Comparison of ENCODE assay signal across 22 cellular contexts in the genomic region with DNA sequence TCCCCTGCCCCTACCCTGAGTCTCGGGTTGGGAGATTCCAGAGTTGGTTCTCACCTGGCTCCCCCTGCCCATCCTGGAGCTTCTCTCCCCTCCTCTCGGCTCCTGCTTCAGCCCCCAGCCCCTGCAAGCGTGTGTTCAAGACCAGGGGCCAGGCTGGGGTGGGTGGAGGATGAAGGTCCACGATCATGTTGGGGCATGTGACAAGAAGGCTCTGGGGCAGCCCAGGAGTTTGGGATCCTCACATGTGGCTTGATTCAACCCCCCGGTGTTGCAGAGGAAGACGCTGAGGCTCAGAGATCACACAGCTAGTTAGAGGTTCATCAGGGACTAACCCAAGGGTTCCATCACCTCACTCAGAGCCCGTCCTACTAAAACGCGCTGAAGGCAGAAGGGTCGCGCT. TPM values are rescaled to one million over a fixed set of nuclear protein-coding genes. Genes with fewer than 3 reads are reported as not detected.
A peak's percentile ranks its signal among the peaks of the same experiment; 100 is the strongest.
DNase-seq lines count a peak whose midpoint lies in the region; ATAC-seq, FAIRE-seq and TF ChIP-seq lines count a peak whose summit lies in the region.
"Had no signal": no experiment of that assay in that cellular context is flagged by ENCODE, and none has a peak within 500 bp of the region (broad histone marks: within the 10 kb centered on the region; RNA-seq: fewer than 3 reads in every experiment).

No MANE protein-coding gene starts in this region.

- H3K9ac ChIP-seq in H1 (replicated peaks in 1 of 4; ENCODE audit: extremely low read depth in 1 of 4, low read depth in 3 of 4, low read length in 3 of 4), result no peak overlapping the region
- H3K9ac ChIP-seq: BLaER1 had no signal

- no peak overlapping the region; the same call in 1 of the 2 replicates for H4K8ac ChIP-seq in H1 (ENCODE audit: extremely low read depth, insufficient read depth, low read length)

- H3K79me1 ChIP-seq in H1 (ENCODE audit: low read depth, low read length), result no peaks in the 10 kb centered on the region; the same call in 1 of the 2 replicates

- H3K4me1 Mint-ChIP-seq in GM23338, result peaks cover 16% of the 10 kb centered on the region
- H3K4me1 Mint-ChIP-seq in CD4-positive, alpha-beta T cell (ENCODE audit: low read depth), result no peaks in the 10 kb centered on the region
- no peaks in the 10 kb centered on the region for H3K4me1 Mint-ChIP-seq in activated naive CD8-positive, alpha-beta T cell treated with anti-CD3 and anti-CD28 coated beads for 36 hours
- H3K4me1 Mint-ChIP-seq: IgD-negative memory B cell had no signal

- no peak overlapping the region for H2BK20ac ChIP-seq in H1 (ENCODE audit: low read length)

- TF ChIP-seq CTCF in GM23338 (conservative IDR thresholded peaks at IDR 0.05; ENCODE audit: low read depth in 2 of 2) (no peak), H1 (IDR thresholded peaks at IDR 0.05; ENCODE audit: control extremely low read depth in 1 of 3, insufficient read depth in 1 of 3, low read depth in 1 of 3, low read length in 3 of 3) (no peak), spleen (IDR thresholded peaks at IDR 0.05 in 8 of 11, conservative IDR thresholded peaks at IDR 0.05 in 3 of 11) (no peak)
- TF ChIP-seq CTCF in CD4-positive, alpha-beta T cell (IDR thresholded peaks at IDR 0.05), result no peak

- POLR2A ChIA-PET in H1 (lab: Charles Lee; ENCODE audit: partially characterized antibody), result interaction anchor here (2.1 kb wide), 1 partner anchor 14 kb away, joined by 8 read pairs; no protein-coding TSS in a partner anchor
- POLR2A ChIA-PET in CD4-positive, alpha-beta T cell (lab: Charles Lee), result no interaction called here

- no peak overlapping the region for H3K56ac ChIP-seq in H1 (replicated peaks; ENCODE audit: insufficient read length, low read depth, low read length)

- TF ChIP-seq POLR2A in H1 (IDR thresholded peaks at IDR 0.05; ENCODE audit: control extremely low read depth in 1 of 2, low read depth in 2 of 2, low read length in 2 of 2) (no peak), spleen (IDR thresholded peaks at IDR 0.05) (no peak)

- peaks cover 9% of the 10 kb centered on the region for H3F3A ChIP-seq in GM23338 (replicated peaks; ENCODE audit: low read depth)

- H2BK12ac ChIP-seq in H1 (ENCODE audit: low read depth, low read length), result 0 out of 2 replicates have a peak overlapping the region, but pooled peaks have one; percentile 27

- no peak overlapping the region for H4K5ac ChIP-seq in H1 (ENCODE audit: insufficient read length, low read depth, low read length)

- no peaks in the 10 kb centered on the region for H3K9me2 ChIP-seq in GM23338 (ENCODE audit: insufficient read depth)

- ATAC-seq in GM23338, result no peak
- no peak for ATAC-seq in CD4-positive, alpha-beta T cell (ENCODE audit: poor library complexity)
- ATAC-seq: A549; CD8-positive, alpha-beta T cell; GM12878 had no signal

- no peak overlapping the region for H3K23ac ChIP-seq in H1 (ENCODE audit: insufficient read length)

- DNase-seq in GM23338 (ENCODE audit: low spot score), result no peak
- DNase-seq in H7, result peak; percentile 25
- no peak for DNase-seq in H1 (ENCODE audit: low read depth in 1 of 2, low spot score in 2 of 2)
- peak; percentile 42 for DNase-seq in spleen
- no peak for DNase-seq in activated CD4-positive, alpha-beta T cell treated with anti-CD3 and anti-CD28 coated beads for 1 hour
- DNase-seq in CD4-positive, alpha-beta T cell, result no peak
- DNase-seq in activated naive CD8-positive, alpha-beta T cell treated with anti-CD3 and anti-CD28 coated beads for 36 hours, result no peak
- no peak for DNase-seq in NCI-H524 treated with DMSO at 0.1 percent for 48 hours (lab: John Stamatoyannopoulos, UW)
- DNase-seq: CD8-positive, alpha-beta T cell; DMS 273 treated with DMSO at 0.1 percent for 48 hours; DND-41; EL; HCEC 1CT; KG1 had no signal

- H3K79me2 ChIP-seq in GM23338 (replicated peaks; ENCODE audit: insufficient read depth), result no peaks in the 10 kb centered on the region
- no peaks in the 10 kb centered on the region for H3K79me2 ChIP-seq in H1 (ENCODE audit: control insufficient read depth in 1 of 2, insufficient read depth in 2 of 2, low read length in 2 of 2)

- CTCF ChIA-PET in H1 (lab: Charles Lee; ENCODE audit: partially characterized antibody), result interaction anchor here (1.0 to 1.5 kb wide), 3 partner anchors 9 to 17 kb away, joined by 3 to 8 read pairs (median 3); no protein-coding TSS in a partner anchor
- CTCF ChIA-PET in CD4-positive, alpha-beta T cell (lab: Charles Lee), result no interaction called here

- H3K27ac ChIP-seq in GM23338 (ENCODE audit: low read depth) (no peak overlapping the region), H1 (ENCODE audit: low read depth, low read length) (no peak overlapping the region), spleen (no peak overlapping the region)
- H3K27ac ChIP-seq in CD4-positive, alpha-beta T cell (ENCODE audit: low read depth, low read length), result no peak overlapping the region
- H3K27ac ChIP-seq: A549, BLaER1 had no signal

- H3K4me3 ChIP-seq in GM23338, result no peak overlapping the region
- no peak overlapping the region for H3K4me3 ChIP-seq in H7 (ENCODE audit: insufficient read depth, low read depth, low read length)
- no peak overlapping the region for H3K4me3 ChIP-seq in H1 (ENCODE audit: extremely low read depth in 1 of 4, insufficient read depth in 2 of 4, low read depth in 3 of 4, low read length in 4 of 4)
- H3K4me3 ChIP-seq in spleen, result no peak overlapping the region
- H3K4me3 ChIP-seq: A549, BLaER1, GM12878 had no signal

- H3K27me3 Mint-ChIP-seq in GM23338 (ENCODE audit: insufficient read depth, low read depth, poor library complexity), result peaks cover 14% of the 10 kb centered on the region
- peaks cover 39% of the 10 kb centered on the region for H3K27me3 Mint-ChIP-seq in CD4-positive, alpha-beta T cell
- peaks cover 28% of the 10 kb centered on the region for H3K27me3 Mint-ChIP-seq in activated naive CD8-positive, alpha-beta T cell treated with anti-CD3 and anti-CD28 coated beads for 36 hours

- no peak overlapping the region for H3K14ac ChIP-seq in H1 (ENCODE audit: insufficient read length)

- no peak overlapping the region for H3K27ac Mint-ChIP-seq in GM23338
- H3K27ac Mint-ChIP-seq in CD4-positive, alpha-beta T cell, result no peak overlapping the region
- H3K27ac Mint-ChIP-seq in activated naive CD8-positive, alpha-beta T cell treated with anti-CD3 and anti-CD28 coated beads for 36 hours, result no peak overlapping the region
- H3K27ac Mint-ChIP-seq: CD14-positive monocyte; CD8-positive, alpha-beta T cell; IgD-negative memory B cell had no signal

- H2AK5ac ChIP-seq in H1 (ENCODE audit: low read depth, low read length), result no peak overlapping the region

- no peaks in the 10 kb centered on the region for H3K23me2 ChIP-seq in H1 (ENCODE audit: low read depth, low read length)

- intact Hi-C loops in spleen (cut with DNase I; ENCODE audit: low total_unique reads), result no loop called here
- intact Hi-C loops in CD4-positive, alpha-beta T cell (cut with DNase I, micrococcal nuclease), result no loop called here

- no peak for TF ChIP-seq EP300 in H1 (IDR thresholded peaks at IDR 0.05; ENCODE audit: borderline replicate concordance in 1 of 2, low read depth in 2 of 2, low read length in 2 of 2)

- H2BK15ac ChIP-seq in H1 (ENCODE audit: low read length), result 0 out of 2 replicates have a peak overlapping the region, but pooled peaks have one; percentile 72

- H3K36me3 ChIP-seq in GM23338 (ENCODE audit: insufficient read depth) (no peaks in the 10 kb centered on the region), H7 (replicated peaks; ENCODE audit: control insufficient read depth, insufficient read depth, low read length) (no peaks in the 10 kb centered on the region), H1 (ENCODE audit: control insufficient read depth in 2 of 4, insufficient read depth in 4 of 4, low read length in 3 of 4) (no peaks in the 10 kb centered on the region), spleen (no peaks in the 10 kb centered on the region)
- H3K36me3 ChIP-seq: BLaER1 had no signal

- no peak for FAIRE-seq in H1 (lab: Jason Lieb, UNC)
- FAIRE-seq: A549, GM12878, HTR-8/SVneo had no signal

- peaks cover 15% of the 10 kb centered on the region for H3K4me1 ChIP-seq in GM23338 (ENCODE audit: insufficient read depth)
- H3K4me1 ChIP-seq in H1 (replicated peaks in 1 of 4; ENCODE audit: control insufficient read depth in 3 of 4, insufficient read depth in 4 of 4, low read length in 3 of 4), result peaks cover 0 to 2% (median under 1%) of the 10 kb centered on the region in 4 experiments; a peak in 3 of 7 replicates
- H3K4me1 ChIP-seq in spleen, result peaks cover 0 to 3% (median 1%) of the 10 kb centered on the region in 6 donors

- no peak overlapping the region for H4K91ac ChIP-seq in H1 (replicated peaks; ENCODE audit: insufficient read length, low read length)

- peak overlapping the region; percentile 72; the same call in 1 of the 2 replicates for H2AFZ ChIP-seq in GM23338
- H2AFZ ChIP-seq in H1 (ENCODE audit: low read length), result no peak overlapping the region

- H2BK120ac ChIP-seq in H1 (replicated peaks; ENCODE audit: low read depth, low read length), result no peak overlapping the region

- WGBS in H1 (ENCODE audit: extremely low coverage in 1 of 2, insufficient coverage in 1 of 2, insufficient read length in 1 of 2, insufficient replicate concordance in 2 of 2, low coverage in 1 of 2, low lambda C conversion rate in 2 of 2, missing lambda C conversion rate in 1 of 2), 2 experiments, result 81% methylated on average over 11 of the region's 11 CpGs; no CpG with 5 or more reads in 1 of the 2 experiments
- WGBS in spleen, 5 donors, result 73 to 85% (median 78%) methylated on average over 11 of the region's 11 CpGs

- H3K9me3 ChIP-seq in H1 (ENCODE audit: insufficient read depth in 2 of 2, low read depth in 1 of 2, low read length in 1 of 2) (0 out of 4 replicates have a peak, but pooled peaks cover 0 to 4% of the 10 kb centered on the region in 2 experiments), spleen (peaks cover 0 to 7% (median 0%) of the 10 kb centered on the region in 8 donors)
- no peaks in the 10 kb centered on the region for H3K9me3 ChIP-seq in CD4-positive, alpha-beta T cell (ENCODE audit: control insufficient read depth, low read length)
- H3K9me3 ChIP-seq: A549 had no signal

- H4K20me1 ChIP-seq in GM23338 (replicated peaks; ENCODE audit: insufficient read depth) (no peaks in the 10 kb centered on the region), H1 (replicated peaks in 1 of 2; ENCODE audit: control insufficient read depth in 1 of 2, insufficient read depth in 2 of 2, low read length in 2 of 2) (no peaks in the 10 kb centered on the region)
- H4K20me1 ChIP-seq: BLaER1 had no signal

- H3K4me3 Mint-ChIP-seq in GM23338, result no peak overlapping the region
- no peak overlapping the region for H3K4me3 Mint-ChIP-seq in CD4-positive, alpha-beta T cell
- no peak overlapping the region for H3K4me3 Mint-ChIP-seq in activated naive CD8-positive, alpha-beta T cell treated with anti-CD3 and anti-CD28 coated beads for 36 hours
- H3K4me3 Mint-ChIP-seq: CD14-positive monocyte; CD8-positive, alpha-beta T cell; IgD-negative memory B cell had no signal

- no peak overlapping the region for H2BK5ac ChIP-seq in H1 (ENCODE audit: low read depth, low read length)

- H3K18ac ChIP-seq in H1 (ENCODE audit: extremely low read depth, low read length), result no peak overlapping the region; the same call in none of the 2 replicates

- H3K4me2 ChIP-seq in GM23338 (no peak overlapping the region), H1 (ENCODE audit: insufficient read depth in 1 of 2, low read depth in 2 of 2, low read length in 2 of 2) (no peak overlapping the region)
- H3K4me2 ChIP-seq: A549, BLaER1 had no signal

- H3K27me3 ChIP-seq in GM23338 (ENCODE audit: insufficient read depth) (no peaks in the 10 kb centered on the region), H7 (ENCODE audit: control insufficient read depth, insufficient read depth, low read length) (no peaks in the 10 kb centered on the region), H1 (replicated peaks in 1 of 4; ENCODE audit: control insufficient read depth in 3 of 4, extremely low read depth in 1 of 4, insufficient read depth in 3 of 4, low read length in 3 of 4) (peaks cover 0 to 5% (median under 1%) of the 10 kb centered on the region in 4 experiments; a peak in 4 of 7 replicates), spleen (replicated peaks in 1 of 7) (peaks cover 0 to 17% (median 6%) of the 10 kb centered on the region in 7 donors)
- H3K27me3 ChIP-seq in CD4-positive, alpha-beta T cell (ENCODE audit: control insufficient read depth, insufficient read depth, low read length), result peaks cover 21% of the 10 kb centered on the region
- H3K27me3 ChIP-seq: BLaER1 had no signal

- no peak for TF ChIP-seq RAD21 in H1 (IDR thresholded peaks at IDR 0.05 in 1 of 2, conservative IDR thresholded peaks at IDR 0.05 in 1 of 2; ENCODE audit: low read depth in 2 of 2, low read length in 2 of 2)

- peaks cover 4% of the 10 kb centered on the region; the same call in 2 of the 3 replicates for H3K9me3 Mint-ChIP-seq in GM23338
- H3K9me3 Mint-ChIP-seq in CD4-positive, alpha-beta T cell, result no peaks in the 10 kb centered on the region
- H3K9me3 Mint-ChIP-seq in activated naive CD8-positive, alpha-beta T cell treated with anti-CD3 and anti-CD28 coated beads for 36 hours, result no peaks in the 10 kb centered on the region
- H3K9me3 Mint-ChIP-seq: CD8-positive, alpha-beta T cell had no signal

- no peak overlapping the region for H3K4ac ChIP-seq in H1 (replicated peaks; ENCODE audit: insufficient read length, low read depth, low read length)

- H3K36me3 Mint-ChIP-seq in GM23338 (ENCODE audit: low read depth), result no peaks in the 10 kb centered on the region; the same call in 2 of the 3 replicates
- no peaks in the 10 kb centered on the region for H3K36me3 Mint-ChIP-seq in CD4-positive, alpha-beta T cell (ENCODE audit: low read depth)
- no peaks in the 10 kb centered on the region for H3K36me3 Mint-ChIP-seq in activated naive CD8-positive, alpha-beta T cell treated with anti-CD3 and anti-CD28 coated beads for 36 hours
- H3K36me3 Mint-ChIP-seq: CD8-positive, alpha-beta T cell; IgD-negative memory B cell had no signal

RNA-seq across cellular contexts. Expression of gene TUBB6, which starts 14.2 kb away (rescaled TPM):
- total RNA-seq in GM23338 (2014; rRNA removed; shearing (Covaris generic)), result 282 and 329 TPM in 2 replicates
- polyA plus RNA-seq in GM23338 (2016; fragmentation: Nextera tagmentation; extraction: Ambion mirVana), result 136 and 148 TPM in 2 replicates
- total RNA-seq in H7 (2014; rRNA removed; shearing (Covaris generic)), result 520 and 657 TPM in 2 replicates
- total RNA-seq in H1 (2021; fragmentation: NEBNext Ultra II Directional; extraction: Animal tissue kit (Norgen Biotek cat#: 25700)), result 126 and 128 TPM in 2 replicates
- 223 and 288 TPM in 2 replicates for polyA plus RNA-seq in H1 (2011; rRNA removed)
- polyA plus RNA-seq in H1 (2011; cell fraction: cytosol; rRNA removed), result 206 TPM
- polyA plus RNA-seq in H1 (2011; cell fraction: nucleus; rRNA removed), result 196 TPM
- 96.3 to 131 TPM (median 121 TPM) in 4 replicates for polyA plus RNA-seq in H1 (2012, experiment 1 of 2)
- 81.1 TPM for polyA plus RNA-seq in H1 (2012, experiment 2 of 2)
- polyA plus RNA-seq in H1 (2013, experiment 1 of 2), result 88.3 TPM
- polyA plus RNA-seq in H1 (2013, experiment 2 of 2), result 92.6 TPM
- polyA minus RNA-seq in H1 (2011; rRNA and poly(A)+ RNA removed), result 69.6 and 75.5 TPM in 2 replicates
- polyA minus RNA-seq in H1 (2011; cell fraction: cytosol; rRNA and poly(A)+ RNA removed), result 91.3 TPM
- polyA minus RNA-seq in H1 (2011; cell fraction: nucleus; rRNA and poly(A)+ RNA removed), result 58.7 TPM
- total RNA-seq in spleen, result 10 to 100 TPM; 29.9 to 65.6 (median 51.4) TPM
- polyA plus RNA-seq in spleen, result 10 to 100 TPM; 29.0 to 43.4 (median 35.5) TPM
- total RNA-seq in CD4-positive, alpha-beta T cell, result under 1 TPM; 0.88 to 0.98 TPM
- 10 to 100 TPM; 11.1 to 11.6 TPM for total RNA-seq in activated naive CD8-positive, alpha-beta T cell treated with anti-CD3 and anti-CD28 coated beads for 36 hours

RNA-seq across cellular contexts. Expression of gene CIDEA, which starts 39.7 kb away (rescaled TPM):
- not detected in 2 replicates for total RNA-seq in GM23338 (2014; rRNA removed; shearing (Covaris generic))
- polyA plus RNA-seq in GM23338 (2016; fragmentation: Nextera tagmentation; extraction: Ambion mirVana) (0.45 TPM in 1 of 2 replicates, not detected in the other), H1 (2011; rRNA removed) (0.06 TPM in 1 of 2 replicates, not detected in the other), spleen (not detected)
- total RNA-seq in H7 (2014; rRNA removed; shearing (Covaris generic)), result 0.15 TPM in 1 of 2 replicates, not detected in the other
- total RNA-seq in H1 (2021; fragmentation: NEBNext Ultra II Directional; extraction: Animal tissue kit (Norgen Biotek cat#: 25700)), result not detected in 2 replicates
- not detected for polyA plus RNA-seq in H1 (2011; cell fraction: cytosol; rRNA removed)
- polyA plus RNA-seq in H1 (2011; cell fraction: nucleus; rRNA removed), result 0.09 TPM
- polyA plus RNA-seq in H1 (2012, experiment 1 of 2), result not detected in 4 replicates
- polyA plus RNA-seq in H1 (2012, experiment 2 of 2), result not detected
- 0.12 TPM for polyA plus RNA-seq in H1 (2013, experiment 1 of 2)
- 0.15 TPM for polyA plus RNA-seq in H1 (2013, experiment 2 of 2)
- not detected in 2 replicates for polyA minus RNA-seq in H1 (2011; rRNA and poly(A)+ RNA removed)
- polyA minus RNA-seq in H1 (2011; cell fraction: cytosol; rRNA and poly(A)+ RNA removed), result not detected
- not detected for polyA minus RNA-seq in H1 (2011; cell fraction: nucleus; rRNA and poly(A)+ RNA removed)
- not detected for total RNA-seq in spleen
- not detected for total RNA-seq in CD4-positive, alpha-beta T cell
- total RNA-seq in activated naive CD8-positive, alpha-beta T cell treated with anti-CD3 and anti-CD28 coated beads for 36 hours, result not detected
- total RNA-seq: CD8-positive, alpha-beta T cell; G401; GM12878; H4 had no signal
- polyA plus RNA-seq: A549, CD14-positive monocyte, GM12878, IgD-negative memory B cell had no signal

Comparison
In these comparisons a context has a peak if more than half of its experiments do, and no peak if none do; other contexts are left out.
1. DNase-seq: peak in H7 (single experiment) and spleen (single experiment); none in GM23338 (single experiment), H1 (0 of 2), activated CD4-positive, alpha-beta T cell treated with anti-CD3 and anti-CD28 coated beads for 1 hour (single experiment), CD4-positive, alpha-beta T cell (0 of 10), activated naive CD8-positive, alpha-beta T cell treated with anti-CD3 and anti-CD28 coated beads for 36 hours (single experiment) and NCI-H524 treated with DMSO at 0.1 percent for 48 hours (single experiment).
2. RNA of gene TUBB6, which starts 14.2 kb away (total RNA-seq): 520 to 657 TPM in H7, 282 to 329 TPM in GM23338, 126 to 128 TPM in H1, 29.9 to 65.6 TPM in spleen and 11.1 to 11.6 TPM in activated naive CD8-positive, alpha-beta T cell treated with anti-CD3 and anti-CD28 coated beads for 36 hours; 0.88 to 0.98 TPM in CD4-positive, alpha-beta T cell; every median in the first group is over 4 times any median in the second.